Comparison of ENCODE assay signal across 1 cellular context in the genomic region with DNA sequence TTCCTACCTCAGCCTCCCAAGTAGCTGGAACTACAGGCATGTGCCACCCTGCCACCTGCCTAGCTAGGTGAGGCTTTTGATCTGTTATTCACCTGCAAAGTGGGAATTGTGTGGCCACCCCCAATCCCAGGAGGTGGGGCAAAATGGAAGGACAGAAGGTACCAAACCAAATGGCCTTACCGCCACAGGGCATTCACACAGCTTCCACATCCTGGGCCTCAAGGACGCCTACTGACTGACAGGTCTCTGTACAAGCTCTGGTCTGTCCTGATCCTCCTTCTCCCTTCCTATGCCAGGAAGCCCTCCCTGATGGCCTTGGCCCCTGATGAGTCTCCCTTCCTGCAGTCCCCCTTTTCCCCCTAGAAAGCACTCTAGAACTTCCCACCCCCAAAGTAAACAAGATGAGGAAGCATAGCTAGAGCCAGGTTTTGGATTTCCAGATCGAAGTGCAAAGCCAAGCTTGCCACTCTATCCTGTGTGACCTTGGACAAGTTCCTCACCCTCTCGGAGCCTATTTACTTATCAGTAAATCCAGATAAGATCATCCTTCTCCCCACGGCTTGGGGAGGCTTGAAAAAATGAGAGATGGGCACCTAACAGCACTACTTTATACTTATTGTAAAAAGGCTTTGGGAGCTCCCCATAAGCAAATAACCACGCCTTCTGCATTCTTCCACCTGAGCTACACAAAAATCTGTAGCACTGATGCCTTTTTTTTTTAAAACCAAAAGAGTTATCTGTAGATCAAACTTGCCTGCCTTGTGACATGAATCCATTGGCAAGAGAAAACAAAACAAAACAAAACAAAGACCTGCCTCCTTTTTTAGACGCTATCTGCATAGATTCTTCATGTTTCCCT.
TF ChIP-seq lines count a peak whose summit lies in the region.

No MANE protein-coding gene starts in this region.

TF ChIP-seq in HepG2, 621 proteins besides CTCF, POLR2A, EP300 and RAD21 (continued from another document and continues in another):
- no peak; the same call in 1 of the 2 replicates for TF ChIP-seq ZXDC (CRISPR knock-in tag; IDR thresholded peaks at IDR 0.05)
- TF ChIP-seq GLI4 (CRISPR knock-in tag; IDR thresholded peaks at IDR 0.05; ENCODE audit: borderline replicate concordance), result 0 out of 2 replicates have a peak, but pooled peaks have one; percentile 77
- no peak; the same call in 1 of the 2 replicates for TF ChIP-seq BATF2 (CRISPR knock-in tag; IDR thresholded peaks at IDR 0.05)
- TF ChIP-seq TOPORS (CRISPR knock-in tag; IDR thresholded peaks at IDR 0.05), result peak; percentile 66; the same call in 1 of the 2 replicates
- no peak for TF ChIP-seq ZNF841 (CRISPR knock-in tag; IDR thresholded peaks at IDR 0.05; ENCODE audit: borderline replicate concordance)
- no peak for TF ChIP-seq ZFP82 (CRISPR knock-in tag; IDR thresholded peaks at IDR 0.05; ENCODE audit: borderline replicate concordance)
- peak; percentile 100 for TF ChIP-seq ZNF746 (CRISPR knock-in tag; IDR thresholded peaks at IDR 0.05)
- TF ChIP-seq POGK (CRISPR knock-in tag; conservative IDR thresholded peaks at IDR 0.05), result peak; percentile 90
- TF ChIP-seq PLRG1 (conservative IDR thresholded peaks at IDR 0.05), result no peak
- TF ChIP-seq ZNF782 (CRISPR knock-in tag; IDR thresholded peaks at IDR 0.05; ENCODE audit: borderline replicate concordance), result peak; percentile 86; the same call in 1 of the 2 replicates
- no peak for TF ChIP-seq FOXO4 (CRISPR knock-in tag; conservative IDR thresholded peaks at IDR 0.05)
- TF ChIP-seq USF2 (IDR thresholded peaks at IDR 0.05; ENCODE audit: low read depth, low read length), result no peak
- no peak; the same call in 1 of the 2 replicates for TF ChIP-seq USF2 (CRISPR knock-in tag; IDR thresholded peaks at IDR 0.05; ENCODE audit: borderline replicate concordance)
- no peak for TF ChIP-seq LCORL (IDR thresholded peaks at IDR 0.05)
- TF ChIP-seq LCORL (CRISPR knock-in tag; IDR thresholded peaks at IDR 0.05), result peak; percentile 98
- TF ChIP-seq TEAD2 (CRISPR knock-in tag; IDR thresholded peaks at IDR 0.05), result no peak
- TF ChIP-seq SALL1 (CRISPR knock-in tag; IDR thresholded peaks at IDR 0.05), result peak; percentile 99
- peak; percentile 69; the same call in 1 of the 2 replicates for TF ChIP-seq FOXK1 (CRISPR knock-in tag; IDR thresholded peaks at IDR 0.05; ENCODE audit: borderline replicate concordance, low read depth)
- TF ChIP-seq, protein P1, sequence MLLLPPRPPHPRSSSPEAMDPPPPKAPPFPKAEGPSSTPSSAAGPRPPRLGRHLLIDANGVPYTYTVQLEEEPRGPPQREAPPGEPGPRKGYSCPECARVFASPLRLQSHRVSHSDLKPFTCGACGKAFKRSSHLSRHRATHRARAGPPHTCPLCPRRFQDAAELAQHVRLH (CRISPR knock-in tag; IDR thresholded peaks at IDR 0.05; ENCODE audit: borderline replicate concordance, low read depth), result peak; percentile 84
- no peak for TF ChIP-seq ISX (CRISPR knock-in tag; conservative IDR thresholded peaks at IDR 0.05)
- no peak for TF ChIP-seq IKZF1 (IDR thresholded peaks at IDR 0.05)
- no peak for TF ChIP-seq TMF1 (CRISPR knock-in tag; IDR thresholded peaks at IDR 0.05; ENCODE audit: low read depth)
- no peak for TF ChIP-seq KLF12 (CRISPR knock-in tag; IDR thresholded peaks at IDR 0.05; ENCODE audit: borderline replicate concordance)
- TF ChIP-seq ZNF414 (CRISPR knock-in tag; IDR thresholded peaks at IDR 0.05), result peak; percentile 89; the same call in 1 of the 2 replicates
- TF ChIP-seq ASH2L (IDR thresholded peaks at IDR 0.05; ENCODE audit: insufficient read length, low read depth, low read length), result peak; percentile 59
- no peak for TF ChIP-seq NCOA5 (CRISPR knock-in tag; IDR thresholded peaks at IDR 0.05)
- peak; percentile 89 for TF ChIP-seq CREM (IDR thresholded peaks at IDR 0.05)
- no peak for TF ChIP-seq CREM (CRISPR knock-in tag; IDR thresholded peaks at IDR 0.05)
- TF ChIP-seq ZNF124 (CRISPR knock-in tag; IDR thresholded peaks at IDR 0.05), result peak; percentile 88
- TF ChIP-seq ARNT2 (CRISPR knock-in tag; IDR thresholded peaks at IDR 0.05; ENCODE audit: low read depth), result no peak
- 0 out of 2 replicates have a peak, but pooled peaks have one; percentile 10 for TF ChIP-seq HCFC1 (IDR thresholded peaks at IDR 0.05; ENCODE audit: low read depth, low read length)
- peak; percentile 92; the same call in 1 of the 2 replicates for TF ChIP-seq KDM1A (CRISPR knock-in tag; IDR thresholded peaks at IDR 0.05)
- TF ChIP-seq ARID5B (CRISPR knock-in tag; IDR thresholded peaks at IDR 0.05), result peak; percentile 96
- no peak for TF ChIP-seq MTF2 (CRISPR knock-in tag; IDR thresholded peaks at IDR 0.05; ENCODE audit: borderline replicate concordance)
- TF ChIP-seq MXD3 (CRISPR knock-in tag; IDR thresholded peaks at IDR 0.05), result peak; percentile 30; the same call in 1 of the 2 replicates
- TF ChIP-seq KDM2A (CRISPR knock-in tag; IDR thresholded peaks at IDR 0.05; ENCODE audit: borderline replicate concordance, low read depth), result peak; percentile 80
- TF ChIP-seq SP5 (CRISPR knock-in tag; IDR thresholded peaks at IDR 0.05; ENCODE audit: borderline replicate concordance, low read depth), result peak; percentile 91
- TF ChIP-seq, protein P2, sequence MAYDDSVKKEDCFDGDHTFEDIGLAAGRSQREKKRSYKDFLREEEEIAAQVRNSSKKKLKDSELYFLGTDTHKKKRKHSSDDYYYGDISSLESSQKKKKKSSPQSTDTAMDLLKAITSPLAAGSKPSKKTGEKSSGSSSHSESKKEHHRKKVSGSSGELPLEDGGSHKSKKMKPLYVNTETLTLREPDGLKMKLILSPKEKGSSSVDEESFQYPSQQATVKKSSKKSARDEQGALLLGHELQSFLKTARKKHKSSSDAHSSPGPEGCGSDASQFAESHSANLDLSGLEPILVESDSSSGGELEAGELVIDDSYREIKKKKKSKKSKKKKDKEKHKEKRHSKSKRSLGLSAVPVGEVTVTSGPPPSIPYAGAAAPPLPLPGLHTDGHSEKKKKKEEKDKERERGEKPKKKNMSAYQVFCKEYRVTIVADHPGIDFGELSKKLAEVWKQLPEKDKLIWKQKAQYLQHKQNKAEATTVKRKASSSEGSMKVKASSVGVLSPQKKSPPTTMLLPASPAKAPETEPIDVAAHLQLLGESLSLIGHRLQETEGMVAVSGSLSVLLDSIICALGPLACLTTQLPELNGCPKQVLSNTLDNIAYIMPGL (CRISPR knock-in tag; IDR thresholded peaks at IDR 0.05; ENCODE audit: borderline replicate concordance in 1 of 2, low read depth in 1 of 2), result peak; percentile 78 to 91
- TF ChIP-seq ESRRA (CRISPR knock-in tag; IDR thresholded peaks at IDR 0.05; ENCODE audit: low read depth), result peak; percentile 97
- TF ChIP-seq ZNF12 (CRISPR knock-in tag; IDR thresholded peaks at IDR 0.05), result peak; percentile 59; the same call in 1 of the 2 replicates
- no peak for TF ChIP-seq PTBP1 (IDR thresholded peaks at IDR 0.05; ENCODE audit: low read depth, low read length, poor library complexity, severe bottlenecking)
- peak; percentile 90 for TF ChIP-seq SIX4 (CRISPR knock-in tag; IDR thresholded peaks at IDR 0.05)
- no peak for TF ChIP-seq CHCHD3 (CRISPR knock-in tag; IDR thresholded peaks at IDR 0.05)
- no peak for TF ChIP-seq JDP2 (CRISPR knock-in tag; IDR thresholded peaks at IDR 0.05; ENCODE audit: borderline replicate concordance)
- no peak for TF ChIP-seq KAT2B (IDR thresholded peaks at IDR 0.05; ENCODE audit: borderline replicate concordance, low read depth, low read length)
